11 cellular contexts compared by ENCODE assay signal in the genomic region with DNA sequence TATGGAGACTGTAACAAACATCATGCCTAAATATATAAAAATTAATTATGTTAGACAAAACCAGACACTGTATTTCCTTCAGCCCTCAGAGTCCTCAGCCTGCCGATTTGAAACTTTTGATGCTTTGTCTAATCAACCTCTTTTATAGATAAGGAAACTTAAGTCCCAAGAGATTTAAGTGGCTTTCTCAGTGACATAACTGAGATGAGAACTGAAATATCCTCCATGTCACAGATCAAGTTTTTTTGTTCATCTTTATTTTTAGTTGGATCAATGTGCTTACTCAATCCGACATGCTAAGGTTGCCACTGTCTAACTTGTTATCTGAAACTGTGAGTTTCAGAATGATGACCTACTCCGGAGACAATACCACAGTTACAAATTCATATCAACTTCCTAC.
DNase-seq lines count a peak whose midpoint lies in the region; ATAC-seq, FAIRE-seq and TF ChIP-seq lines count a peak whose summit lies in the region.
"Had no signal": no experiment of that assay in that cellular context is flagged by ENCODE, and none has a peak within 500 bp of the region (broad histone marks: within the 10 kb centered on the region; RNA-seq: fewer than 3 reads in every experiment).

No MANE protein-coding gene starts in this region.

- no peaks in the 10 kb centered on the region for H3K36me3 Mint-ChIP-seq in glutamatergic neuron (ENCODE audit: unreplicated experiment)

- no peak overlapping the region for H3K27ac Mint-ChIP-seq in glutamatergic neuron (ENCODE audit: unreplicated experiment)
- H3K27ac Mint-ChIP-seq: stimulated activated naive CD8-positive, alpha-beta T cell treated with anti-CD3 and anti-CD28 coated beads, Interleukin-15, Interleukin-2, amounts not matched to agents 100 ng/mL and 50 ng/mL, for 24 hours had no signal

- no peaks in the 10 kb centered on the region for H3K4me1 Mint-ChIP-seq in glutamatergic neuron (ENCODE audit: low read depth, unreplicated experiment)

- H3K27me3 Mint-ChIP-seq in glutamatergic neuron (ENCODE audit: unreplicated experiment): no peaks in the 10 kb centered on the region
- H3K27me3 Mint-ChIP-seq: stimulated activated naive CD8-positive, alpha-beta T cell treated with anti-CD3 and anti-CD28 coated beads, Interleukin-15, Interleukin-2, amounts not matched to agents 100 ng/mL and 50 ng/mL, for 24 hours had no signal

- H3K4me3 Mint-ChIP-seq in glutamatergic neuron (ENCODE audit: unreplicated experiment): no peak overlapping the region
- H3K4me3 Mint-ChIP-seq: stimulated activated naive CD8-positive, alpha-beta T cell treated with anti-CD3 and anti-CD28 coated beads, Interleukin-15, Interleukin-2, amounts not matched to agents 100 ng/mL and 50 ng/mL, for 24 hours had no signal

- ATAC-seq in GM18505 (IDR thresholded peaks at IDR 0.05; ENCODE audit: unreplicated experiment): peak; percentile 99
- ATAC-seq in GM19397 (IDR thresholded peaks at IDR 0.05; ENCODE audit: unreplicated experiment): peak; percentile 96
- ATAC-seq in HG02884 (IDR thresholded peaks at IDR 0.05; ENCODE audit: unreplicated experiment): peak; percentile 98
- peak; percentile 98 for ATAC-seq in HG03575 (IDR thresholded peaks at IDR 0.05; ENCODE audit: extremely low read depth, insufficient number of reproducible peaks, low FRiP score, unreplicated experiment)

- no peak for TF ChIP-seq CTCF in glutamatergic neuron (IDR thresholded peaks at IDR 0.05; ENCODE audit: partially characterized antibody, unreplicated experiment)
- no peak for TF ChIP-seq CTCF in D721Med (IDR thresholded peaks at IDR 0.05; ENCODE audit: insufficient read depth, missing control alignments)

- no peak for TF ChIP-seq POLR2A in GM18505 (IDR thresholded peaks at IDR 0.05; ENCODE audit: borderline replicate concordance, extremely low read depth, insufficient read depth, insufficient read length)

- no peak for FAIRE-seq in D721Med (lab: Jason Lieb, UNC)

- no peaks in the 10 kb centered on the region for H3K9me3 Mint-ChIP-seq in glutamatergic neuron (ENCODE audit: unreplicated experiment)
- H3K9me3 Mint-ChIP-seq: stimulated activated naive CD8-positive, alpha-beta T cell treated with anti-CD3 and anti-CD28 coated beads, Interleukin-15, Interleukin-2, amounts not matched to agents 100 ng/mL and 50 ng/mL, for 24 hours had no signal

- DNase-seq in ecto neural progenitor cell (ENCODE audit: low spot score) (no peak), glutamatergic neuron (no peak), D721Med (ENCODE audit: insufficient read length, low spot score) (no peak), NCI-H128 (lab: John Stamatoyannopoulos, UW; ENCODE audit: unreplicated experiment) (no peak)
- DNase-seq: activated T-cell treated with anti-CD3 and anti-CD28 coated beads for 4 hours, NCI-H524 treated with DMSO at 0.1 percent for 48 hours had no signal
